In genomic region chr22:41377846-41378245, GRCh38 we compare ENCODE assay signal across 1 cellular context.
TF ChIP-seq lines count a peak whose summit lies in the region.

No MANE protein-coding gene starts in this region.

TF ChIP-seq in H1, 55 proteins besides CTCF, POLR2A, EP300 and RAD21:
- TF ChIP-seq TEAD4 (IDR thresholded peaks at IDR 0.05; ENCODE audit: low read depth, low read length) = no peak
- TF ChIP-seq, protein P1, sequence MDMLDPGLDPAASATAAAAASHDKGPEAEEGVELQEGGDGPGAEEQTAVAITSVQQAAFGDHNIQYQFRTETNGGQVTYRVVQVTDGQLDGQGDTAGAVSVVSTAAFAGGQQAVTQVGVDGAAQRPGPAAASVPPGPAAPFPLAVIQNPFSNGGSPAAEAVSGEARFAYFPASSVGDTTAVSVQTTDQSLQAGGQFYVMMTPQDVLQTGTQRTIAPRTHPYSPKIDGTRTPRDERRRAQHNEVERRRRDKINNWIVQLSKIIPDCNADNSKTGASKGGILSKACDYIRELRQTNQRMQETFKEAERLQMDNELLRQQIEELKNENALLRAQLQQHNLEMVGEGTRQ (IDR thresholded peaks at IDR 0.05; ENCODE audit: low read length) = no peak
